In the genomic region with DNA sequence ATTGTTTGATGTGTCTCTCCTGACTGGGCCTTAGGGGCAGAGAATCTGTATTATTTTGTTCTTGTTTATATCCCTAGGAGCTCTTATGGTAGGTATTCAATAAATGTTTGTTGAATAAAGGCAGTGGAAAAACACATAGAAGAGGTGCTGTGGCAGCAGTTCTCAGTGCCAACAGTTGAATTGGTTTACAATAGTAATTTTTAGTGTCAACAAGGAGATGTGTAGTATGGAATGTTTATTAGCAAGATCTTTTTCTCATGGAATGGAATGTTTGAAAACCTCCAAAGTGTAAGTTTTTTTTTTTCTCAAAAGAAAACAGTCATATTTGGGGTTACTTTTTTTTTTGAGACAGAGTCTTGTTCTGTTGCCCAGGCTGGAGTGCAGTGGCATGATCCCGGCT, we compare ENCODE assay signal across 1 cellular context.
TF ChIP-seq lines count a peak whose summit lies in the region.

No MANE protein-coding gene starts in this region.

TF ChIP-seq in HepG2, 621 proteins besides CTCF, POLR2A, EP300 and RAD21:
- TF ChIP-seq PHF21A (CRISPR knock-in tag; IDR thresholded peaks at IDR 0.05) (peak; percentile 18; the same call in 1 of the 2 replicates), FOXK1 (CRISPR knock-in tag; IDR thresholded peaks at IDR 0.05; ENCODE audit: borderline replicate concordance, low read depth) (no peak)
